In genomic region chr10:3954007-3954406, GRCh38 we compare ENCODE assay signal across 5 cellular contexts.
A peak's percentile ranks its signal among the peaks of the same experiment; 100 is the strongest.
DNase-seq lines count a peak whose midpoint lies in the region; ATAC-seq, FAIRE-seq and TF ChIP-seq lines count a peak whose summit lies in the region.
"Not testable (repeated sequence)": the region's sequence is repeated elsewhere in the genome, so short reads cannot be mapped to it uniquely, and the experiment has no call there.

No MANE protein-coding gene starts in this region.

- ATAC-seq in Panc1; K562; natural killer cell treated with Interleukin-12 subunit alpha and Interleukin-12 subunit beta and Interleukin-15 and Interleukin-18, amount 100 ng/mL, for 72 hours: not testable (repeated sequence)

- BruUV-seq in Panc1 (replicated peaks; lab: Mats Ljungman, UMichigan); K562 (replicated peaks; lab: Mats Ljungman, UMichigan): not testable (repeated sequence)

- not testable (repeated sequence) for TF ChIP-seq POLR2A in K562 (conservative IDR thresholded peaks at IDR 0.05)

- not testable (repeated sequence) for H3K4me1 ChIP-seq in HEK293 (ENCODE audit: control insufficient read depth, insufficient read depth, low read length); K562 (replicated peaks in 1 of 2; ENCODE audit: control insufficient read depth in 2 of 2, insufficient read depth in 2 of 2, low read length in 2 of 2)
- peaks cover 34% of the 10 kb centered on the region for H3K4me1 ChIP-seq in Panc1 (ENCODE audit: control insufficient read depth, insufficient read depth, low read length)

- not testable (repeated sequence) for TF ChIP-seq EP300 in K562 (IDR thresholded peaks at IDR 0.05; ENCODE audit: low read length)

- not testable (repeated sequence) for H3K9me1 ChIP-seq in K562 (ENCODE audit: control insufficient read depth, insufficient read depth, low read length)

- intact Hi-C loops in Panc1 (cut with micrococcal nuclease; ENCODE audit: unreplicated experiment), result loop anchor here (10.0 kb wide), 1 partner anchor 101 kb away; no protein-coding TSS in a partner anchor
- intact Hi-C loops in K562 (cut with micrococcal nuclease), result not testable (repeated sequence)

- H3K9me3 ChIP-seq in HEK293 (ENCODE audit: control insufficient read depth, insufficient read depth, low read depth, low read length); Panc1 (ENCODE audit: control insufficient read depth, insufficient read depth, low read depth, low read length); K562 (replicated peaks; ENCODE audit: control insufficient read depth, insufficient read depth, low read depth, low read length): not testable (repeated sequence)

- not testable (repeated sequence) for H2AFZ ChIP-seq in K562 (ENCODE audit: low read depth, low read length)

- POLR2A ChIA-PET in HEK293 (lab: Yijun Ruan, JAX), result not testable (repeated sequence)
- POLR2A ChIA-PET in Panc1 (lab: Charles Lee), result interaction anchor here (0.6 kb wide), 1 partner anchor 169 kb away, joined by 4 read pairs; the partner anchor contains the start of gene KLF6
- POLR2A ChIA-PET in K562 (lab: Yijun Ruan, JAX), result interaction anchor here (2.1 to 2.2 kb wide), 2 partner anchors 169 to 176 kb away, joined by 4 to 15 read pairs; partner anchors contain the start of gene KLF6

- not testable (repeated sequence) for TF ChIP-seq RAD21 in K562 (CRISPR knock-in tag; conservative IDR thresholded peaks at IDR 0.05 in 1 of 2, IDR thresholded peaks at IDR 0.05 in 1 of 2)

- not testable (repeated sequence) for DNase-seq in Panc1 (ENCODE audit: low read depth, low spot score); K562 (ENCODE audit: extremely low read depth in 1 of 4, low spot score in 3 of 4); natural killer cell treated with Interleukin-12 subunit alpha and Interleukin-12 subunit beta and Interleukin-15 and Interleukin-18, amount 100 ng/mL, for 72 hours (ENCODE audit: low spot score); progenitor cell of endocrine pancreas (ENCODE audit: low spot score, unreplicated experiment)

- CTCF ChIA-PET in HEK293 (lab: Yijun Ruan, JAX); Panc1 (lab: Charles Lee); K562 (lab: Yijun Ruan, JAX; ENCODE audit: low intra/inter-chr PET ratio): not testable (repeated sequence)

- peak overlapping the region; percentile 6 to 44 for H3K27ac Mint-ChIP-seq in natural killer cell treated with Interleukin-12 subunit alpha and Interleukin-12 subunit beta and Interleukin-15 and Interleukin-18, amount 100 ng/mL, for 72 hours
- H3K27ac Mint-ChIP-seq in progenitor cell of endocrine pancreas, result peak overlapping the region; percentile 67

- not testable (repeated sequence) for H3K4me3 ChIP-seq in HEK293 (ENCODE audit: low read depth, low read length); Panc1 (ENCODE audit: low read depth in 2 of 2, low read length in 2 of 2); K562

- not testable (repeated sequence) for TF ChIP-seq CTCF in HEK293 (tag by site-specific recombination; IDR thresholded peaks at IDR 0.05); Panc1 (IDR thresholded peaks at IDR 0.05); K562 (IDR thresholded peaks at IDR 0.05 in 2 of 3, conservative IDR thresholded peaks at IDR 0.05 in 1 of 3; ENCODE audit: insufficient read depth in 2 of 3, low read depth in 1 of 3, low read length in 3 of 3); progenitor cell of endocrine pancreas (IDR thresholded peaks at IDR 0.05; ENCODE audit: unreplicated experiment)

- not testable (repeated sequence) for H3K27ac ChIP-seq in HEK293 (ENCODE audit: extremely low read depth, low read depth, low read length); K562 (ENCODE audit: extremely low read depth, low read depth, low read length)
- peak overlapping the region; percentile 96 for H3K27ac ChIP-seq in Panc1 (ENCODE audit: low read length)

- not testable (repeated sequence) for H3K27me3 ChIP-seq in Panc1 (ENCODE audit: control insufficient read depth, insufficient read depth, low read length); K562 (ENCODE audit: control insufficient read depth in 2 of 2, insufficient read depth in 2 of 2, low read length in 2 of 2)

- H4K20me1 ChIP-seq in K562 (replicated peaks; ENCODE audit: control insufficient read depth, insufficient read depth, low read length), result not testable (repeated sequence)

- not testable (repeated sequence) for H3K9me3 Mint-ChIP-seq in natural killer cell treated with Interleukin-12 subunit alpha and Interleukin-12 subunit beta and Interleukin-15 and Interleukin-18, amount 100 ng/mL, for 72 hours; progenitor cell of endocrine pancreas (ENCODE audit: low read depth)

- not testable (repeated sequence) for H3K79me2 ChIP-seq in K562 (ENCODE audit: control insufficient read depth, insufficient read depth, low read length)

- in situ Hi-C loops in Panc1 (cut with HindIII; ENCODE audit: low pct_unique_long_range_greater_than_20kb, low sequenced_read_pairs); K562 (cut with MboI): not testable (repeated sequence)

- 17% methylated on average over 1 of the region's 1 CpG for WGBS in K562 (ENCODE audit: insufficient coverage, low coverage, missing lambda C conversion rate)

- H3K36me3 ChIP-seq in HEK293 (ENCODE audit: control insufficient read depth in 2 of 2, insufficient read depth in 1 of 2, low read length in 2 of 2); Panc1 (ENCODE audit: control insufficient read depth, insufficient read depth, low read length); K562 (ENCODE audit: control insufficient read depth, insufficient read depth, low read length): not testable (repeated sequence)

- not testable (repeated sequence) for H3K4me2 ChIP-seq in K562 (ENCODE audit: insufficient read depth, low read length)

- not testable (repeated sequence) for FAIRE-seq in K562 (lab: Jason Lieb, UNC)

- H3K9ac ChIP-seq in K562 (ENCODE audit: insufficient read depth in 1 of 2, low read depth in 2 of 2, low read length in 2 of 2), result not testable (repeated sequence)

- not testable (repeated sequence) for H3K4me3 Mint-ChIP-seq in natural killer cell treated with Interleukin-12 subunit alpha and Interleukin-12 subunit beta and Interleukin-15 and Interleukin-18, amount 100 ng/mL, for 72 hours; progenitor cell of endocrine pancreas (ENCODE audit: low read depth)

- peaks cover 19 to 36% of the 10 kb centered on the region in 2 donors for H3K4me1 Mint-ChIP-seq in natural killer cell treated with Interleukin-12 subunit alpha and Interleukin-12 subunit beta and Interleukin-15 and Interleukin-18, amount 100 ng/mL, for 72 hours (ENCODE audit: low read depth in 2 of 2)
- not testable (repeated sequence) for H3K4me1 Mint-ChIP-seq in progenitor cell of endocrine pancreas (ENCODE audit: low read depth)

- not testable (repeated sequence) for H3K36me3 Mint-ChIP-seq in natural killer cell treated with Interleukin-12 subunit alpha and Interleukin-12 subunit beta and Interleukin-15 and Interleukin-18, amount 100 ng/mL, for 72 hours; progenitor cell of endocrine pancreas (ENCODE audit: insufficient read depth)

- H3K27me3 Mint-ChIP-seq in natural killer cell treated with Interleukin-12 subunit alpha and Interleukin-12 subunit beta and Interleukin-15 and Interleukin-18, amount 100 ng/mL, for 72 hours; progenitor cell of endocrine pancreas: not testable (repeated sequence)

TF ChIP-seq in HEK293, 187 proteins besides CTCF, POLR2A, EP300 and RAD21:
- TF ChIP-seq ZNF146 (tag by site-specific recombination; IDR thresholded peaks at IDR 0.05), result peak; percentile 96
TF ChIP-seq in HEK293: peak in this region for 1; not testable (repeated sequence) for 186.

TF ChIP-seq in K562, 482 proteins besides CTCF, POLR2A, EP300 and RAD21:
- TF ChIP-seq ZNF146 (CRISPR knock-in tag; IDR thresholded peaks at IDR 0.05; ENCODE audit: unreplicated experiment), result peak; percentile 74
